24 cellular contexts compared by ENCODE assay signal in the genomic region with DNA sequence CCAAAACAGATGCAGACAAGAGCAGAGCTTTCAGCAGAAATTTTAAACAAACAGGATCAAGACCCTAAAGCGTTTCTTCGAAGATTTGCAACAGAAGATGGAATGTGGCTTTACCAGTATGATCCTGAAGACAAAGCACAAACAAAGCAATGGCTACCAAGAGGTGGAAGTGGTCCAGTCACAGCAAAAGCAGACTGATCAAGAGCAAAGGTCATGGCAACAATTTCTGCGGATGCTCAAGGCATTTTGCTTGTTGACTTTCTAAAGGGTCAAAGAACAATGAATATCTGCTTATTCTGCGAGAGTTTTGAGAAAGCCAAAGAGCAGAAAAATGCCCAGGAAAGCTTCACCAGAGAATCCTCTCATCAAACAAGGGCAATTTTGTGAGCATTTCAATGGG.
"Had no signal": no experiment of that assay in that cellular context is flagged by ENCODE, and none has a peak within 500 bp of the region (broad histone marks: within the 10 kb centered on the region; RNA-seq: fewer than 3 reads in every experiment).

No MANE protein-coding gene starts in this region.

- H3K4me3 Mint-ChIP-seq: central memory CD8-positive, alpha-beta T cell; effector memory CD8-positive, alpha-beta T cell; immature natural killer cell; naive B cell; nephron progenitor cell; stimulated activated naive B cell treated with anti-CD40 and anti-IgM and Interleukin-4, amounts not matched to agents 10 μg/mL and 1 μg/mL and 100 μg/mL, for 72 hours; stimulated activated naive CD8-positive, alpha-beta T cell treated with anti-CD3 and anti-CD28 coated beads, Interleukin-15, amount 100 ng/mL, for 72 hours had no signal

- H3K9me3 ChIP-seq: esophagus muscularis mucosa, gastroesophageal sphincter, pancreas, prostate gland, testis, tibial nerve had no signal

- H3K27me3 Mint-ChIP-seq: central memory CD8-positive, alpha-beta T cell; effector memory CD8-positive, alpha-beta T cell; naive B cell; stimulated activated naive CD8-positive, alpha-beta T cell treated with anti-CD3 and anti-CD28 coated beads, Interleukin-15, amount 100 ng/mL, for 72 hours had no signal

- H3K36me3 ChIP-seq: esophagus muscularis mucosa, gastroesophageal sphincter, pancreas, prostate gland, tibial nerve had no signal

- H3K36me3 Mint-ChIP-seq: naive B cell; stimulated activated naive B cell treated with anti-CD40 and anti-IgM and Interleukin-4, amounts not matched to agents 10 μg/mL and 1 μg/mL and 100 μg/mL, for 72 hours had no signal

- ATAC-seq: effector memory CD8-positive, alpha-beta T cell; gastroesophageal sphincter; left colon; left ventricle myocardium superior; pancreas; sciatic nerve; stimulated activated naive B cell treated with anti-CD40 and anti-IgM and Interleukin-4, amounts not matched to agents 10 μg/mL and 1 μg/mL and 100 μg/mL, for 72 hours; stimulated activated naive CD8-positive, alpha-beta T cell treated with anti-CD3 and anti-CD28 coated beads, Interleukin-15, amount 100 ng/mL, for 72 hours had no signal

- H3K4me1 Mint-ChIP-seq: central memory CD8-positive, alpha-beta T cell; naive B cell; stimulated activated naive B cell treated with anti-CD40 and anti-IgM and Interleukin-4, amounts not matched to agents 10 μg/mL and 1 μg/mL and 100 μg/mL, for 72 hours; stimulated activated naive CD8-positive, alpha-beta T cell treated with anti-CD3 and anti-CD28 coated beads, Interleukin-15, amount 100 ng/mL, for 72 hours had no signal

- H3K4me1 ChIP-seq: esophagus muscularis mucosa, gastroesophageal sphincter, pancreas, prostate gland, testis, tibial nerve had no signal

- H3K27me3 ChIP-seq: gastroesophageal sphincter, pancreas, testis, tibial nerve had no signal

- H3K9me3 Mint-ChIP-seq: naive B cell; stimulated activated naive B cell treated with anti-CD40 and anti-IgM and Interleukin-4, amounts not matched to agents 10 μg/mL and 1 μg/mL and 100 μg/mL, for 72 hours had no signal

- H3K27ac ChIP-seq: epithelial cell of prostate, esophagus muscularis mucosa, gastroesophageal sphincter, pancreas, prostate gland, testis, tibial nerve had no signal

- H3K27ac Mint-ChIP-seq: effector memory CD8-positive, alpha-beta T cell; immature natural killer cell; naive B cell; nephron progenitor cell; stimulated activated naive B cell treated with anti-CD40 and anti-IgM and Interleukin-4, amounts not matched to agents 10 μg/mL and 1 μg/mL and 100 μg/mL, for 72 hours; stimulated activated naive CD8-positive, alpha-beta T cell treated with anti-CD3 and anti-CD28 coated beads, Interleukin-15, amount 100 ng/mL, for 72 hours had no signal

- DNase-seq: effector memory CD8-positive, alpha-beta T cell; foreskin fibroblast; glutamatergic neuron; immature natural killer cell; left colon; left ventricle myocardium superior; mesendoderm; naive B cell; nephron progenitor cell; nucleus accumbens; pancreas; retina; stimulated activated CD4-positive, alpha-beta T cell treated with anti-CD3 and anti-CD28 coated beads, Interleukin-2, amount 100 ng/mL, for 24 hours; stimulated activated CD4-positive, alpha-beta T cell treated with anti-CD3 and anti-CD28 coated beads, Interleukin-4, amount 100 ng/mL, for 4 hours; stimulated activated naive B cell treated with anti-CD40 and anti-IgM and Interleukin-4, amounts not matched to agents 10 μg/mL and 1 μg/mL and 100 μg/mL, for 72 hours; stimulated activated naive CD8-positive, alpha-beta T cell treated with anti-CD3 and anti-CD28 coated beads, Interleukin-15, amount 100 ng/mL, for 72 hours; testis had no signal

- H3K4me3 ChIP-seq: esophagus muscularis mucosa, gastroesophageal sphincter, pancreas, prostate gland, testis, tibial nerve had no signal
